10 cellular contexts compared by ENCODE assay signal in the genomic region with DNA sequence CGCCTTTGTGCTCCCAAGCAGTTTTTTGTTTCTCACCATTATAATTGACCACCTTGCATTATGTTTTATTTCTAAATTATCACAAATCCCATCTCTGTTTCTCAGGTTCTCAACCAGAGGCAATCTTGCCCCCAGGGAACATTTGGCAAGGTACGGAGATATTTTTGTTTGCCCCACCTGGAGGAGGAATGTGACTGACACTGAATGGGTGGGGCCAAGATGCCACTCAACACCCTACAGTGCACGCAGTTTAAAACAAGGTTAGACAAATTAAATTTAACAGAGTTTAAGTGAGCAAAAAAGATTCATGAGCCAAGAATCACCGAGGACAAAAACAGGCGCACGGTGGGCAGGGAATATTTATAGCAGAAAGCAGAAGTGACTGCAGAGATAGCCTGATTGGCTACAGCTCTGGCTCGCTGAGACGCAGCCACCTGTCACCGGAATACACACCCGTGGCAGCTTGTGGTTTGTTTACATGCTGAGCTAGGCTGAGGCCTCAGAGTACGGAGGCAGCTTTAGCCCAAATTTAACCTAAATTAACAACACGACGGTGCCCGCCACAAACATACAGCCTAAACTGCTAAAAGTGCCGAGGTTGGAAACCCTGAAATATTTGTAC.
DNase-seq lines count a peak whose midpoint lies in the region; ATAC-seq, FAIRE-seq and TF ChIP-seq lines count a peak whose summit lies in the region.
"Had no signal": no experiment of that assay in that cellular context is flagged by ENCODE, and none has a peak within 500 bp of the region (broad histone marks: within the 10 kb centered on the region; RNA-seq: fewer than 3 reads in every experiment).

No MANE protein-coding gene starts in this region.

- H3K27ac ChIP-seq in GM12878 (ENCODE audit: control insufficient read depth, insufficient read depth): no peak overlapping the region
- H3K27ac ChIP-seq: HL-60 had no signal

- no TSS peak for BruUV-seq in GM12878 (replicated peaks; lab: Mats Ljungman, UMichigan)

- H3K4me1 ChIP-seq in GM12878 (ENCODE audit: control insufficient read depth, insufficient read depth, low read length): no peaks in the 10 kb centered on the region

- intact Hi-C loops in GM12878 (cut with micrococcal nuclease; ENCODE audit: unreplicated experiment) (no loop called here), cardiac septum (cut with DNase I) (no loop called here)

- POLR2A ChIA-PET in GM12878 (lab: Charles Lee): no interaction called here

- in situ Hi-C loops in G401 (cut with HindIII; ENCODE audit: low sequenced_read_pairs): no loop called here
- in situ Hi-C loops in GM12878 (cut with MboI): no loop called here

- RAD21 ChIA-PET in GM12878 (lab: Charles Lee; ENCODE audit: unreplicated experiment): no interaction called here

- no peaks in the 10 kb centered on the region for H3K79me2 ChIP-seq in GM12878 (ENCODE audit: control insufficient read depth, insufficient read depth, low read length)

- H3K4me3 ChIP-seq in GM12878: no peak overlapping the region

- H2AFZ ChIP-seq in GM12878 (ENCODE audit: control insufficient read depth, low read depth, low read length): peak overlapping the region; percentile 61

- H3K36me3 ChIP-seq in GM12878 (ENCODE audit: control insufficient read depth in 2 of 2, insufficient read depth in 2 of 2, low read length in 1 of 2): no peaks in the 10 kb centered on the region

- 6% methylated on average over 15 of the region's 15 CpGs for WGBS in GM12878 (ENCODE audit: insufficient coverage, insufficient replicate concordance, low lambda C conversion rate, missing lambda C conversion rate)

- no peak for TF ChIP-seq CTCF in GM12878 (IDR thresholded peaks at IDR 0.05 in 2 of 3, conservative IDR thresholded peaks at IDR 0.05 in 1 of 3; ENCODE audit: control insufficient read depth in 2 of 3, extremely low read depth in 1 of 3, insufficient read depth in 1 of 3, low read depth in 3 of 3, low read length in 3 of 3)

- no peaks in the 10 kb centered on the region; a peak in 1 of 4 replicates for H3K27me3 ChIP-seq in GM12878 (replicated peaks in 1 of 2; ENCODE audit: control insufficient read depth in 2 of 2, insufficient read depth in 2 of 2, low read length in 1 of 2)

- no peak overlapping the region for H3K9ac ChIP-seq in GM12878 (ENCODE audit: control insufficient read depth, insufficient read depth, low read length)

- TF ChIP-seq EP300 in GM12878 (IDR thresholded peaks at IDR 0.05; ENCODE audit: borderline replicate concordance in 1 of 2, control insufficient read depth in 1 of 2, low read depth in 2 of 2, low read length in 2 of 2): no peak

- no peaks in the 10 kb centered on the region for H4K20me1 ChIP-seq in GM12878 (ENCODE audit: control insufficient read depth, insufficient read depth)

- ATAC-seq in GM21390 (IDR thresholded peaks at IDR 0.05; ENCODE audit: unreplicated experiment): peak; percentile 94
- ATAC-seq in HG03565 (IDR thresholded peaks at IDR 0.05; ENCODE audit: unreplicated experiment): peak; percentile 99
- ATAC-seq in GM12878: peak; percentile 85

- peak overlapping the region; percentile 35; the same call in 1 of the 2 replicates for H3K4me2 ChIP-seq in GM12878 (ENCODE audit: control insufficient read depth, insufficient read depth)

- CTCF ChIA-PET in GM12878 (lab: Yijun Ruan, JAX): no interaction called here

- no peaks in the 10 kb centered on the region; the same call in 2 of the 3 replicates for H3K9me3 ChIP-seq in GM12878 (replicated peaks; ENCODE audit: control insufficient read depth, insufficient read depth, low read length)

- peak; percentile 96 for DNase-seq in G401 (ENCODE audit: low spot score)
- peak; percentile 76 for DNase-seq in SW480 (ENCODE audit: low spot score)
- DNase-seq in GM12878 (ENCODE audit: low read depth, low spot score): no peak
- DNase-seq in stimulated activated CD8-positive, alpha-beta memory T cell treated with anti-CD3 and anti-CD28 coated beads, Interleukin-15, amount 100 ng/mL, for 24 hours (ENCODE audit: low read depth): peak; percentile 13
- no peak for DNase-seq in cardiac septum (ENCODE audit: low spot score)
- DNase-seq in HuH-7 (ENCODE audit: low spot score): no peak

- TF ChIP-seq POLR2A in GM12878 (IDR thresholded peaks at IDR 0.05; ENCODE audit: low read depth, low read length): no peak

- FAIRE-seq in GM12878 (lab: Jason Lieb, UNC): no peak
- FAIRE-seq: endometrium had no signal

- TF ChIP-seq RAD21 in GM12878 (IDR thresholded peaks at IDR 0.05; ENCODE audit: insufficient read depth, low read depth, low read length): no peak

- SMC1A ChIA-PET in GM12878 (lab: Charles Lee; ENCODE audit: uncharacterized antibody, unreplicated experiment): no interaction called here

TF ChIP-seq in GM12878, 131 proteins besides CTCF, POLR2A, EP300 and RAD21:
- TF ChIP-seq, protein P1, sequence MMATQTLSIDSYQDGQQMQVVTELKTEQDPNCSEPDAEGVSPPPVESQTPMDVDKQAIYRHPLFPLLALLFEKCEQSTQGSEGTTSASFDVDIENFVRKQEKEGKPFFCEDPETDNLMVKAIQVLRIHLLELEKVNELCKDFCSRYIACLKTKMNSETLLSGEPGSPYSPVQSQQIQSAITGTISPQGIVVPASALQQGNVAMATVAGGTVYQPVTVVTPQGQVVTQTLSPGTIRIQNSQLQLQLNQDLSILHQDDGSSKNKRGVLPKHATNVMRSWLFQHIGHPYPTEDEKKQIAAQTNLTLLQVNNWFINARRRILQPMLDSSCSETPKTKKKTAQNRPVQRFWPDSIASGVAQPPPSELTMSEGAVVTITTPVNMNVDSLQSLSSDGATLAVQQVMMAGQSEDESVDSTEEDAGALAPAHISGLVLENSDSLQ (IDR thresholded peaks at IDR 0.05): peak; percentile 73
- no peak for TF ChIP-seq HCFC1 (IDR thresholded peaks at IDR 0.05; ENCODE audit: low read length)
- peak; percentile 51 for TF ChIP-seq RUNX3 (IDR thresholded peaks at IDR 0.05; ENCODE audit: low read length)
- peak; percentile 26; the same call in 1 of the 2 replicates for TF ChIP-seq CREB1 (IDR thresholded peaks at IDR 0.05; ENCODE audit: low read depth)
- TF ChIP-seq EED (IDR thresholded peaks at IDR 0.05; ENCODE audit: low read depth): no peak
- TF ChIP-seq STAT3 (IDR thresholded peaks at IDR 0.05; ENCODE audit: low read depth, low read length): no peak
- 0 out of 2 replicates have a peak, but pooled peaks have one; percentile 21 for TF ChIP-seq TCF12 (IDR thresholded peaks at IDR 0.05; ENCODE audit: low read depth, low read length)
- no peak for TF ChIP-seq POLR2AphosphoS2 (IDR thresholded peaks at IDR 0.05; ENCODE audit: low read depth, low read length)
- peak; percentile 81 for TF ChIP-seq SPI1 (IDR thresholded peaks at IDR 0.05; ENCODE audit: borderline replicate concordance, insufficient read depth, low read depth, low read length)
- TF ChIP-seq CBX5 (IDR thresholded peaks at IDR 0.05; ENCODE audit: low read depth): no peak
- TF ChIP-seq BHLHE40 (IDR thresholded peaks at IDR 0.05; ENCODE audit: borderline replicate concordance in 1 of 2, low read depth in 2 of 2, low read length in 1 of 2): no peak

Comparison
In these comparisons a context has a peak if more than half of its experiments do, and no peak if none do; other contexts are left out.
1. DNase-seq: peak in G401 (single experiment), SW480 (single experiment) and stimulated activated CD8-positive, alpha-beta memory T cell treated with anti-CD3 and anti-CD28 coated beads, Interleukin-15, amount 100 ng/mL, for 24 hours (single experiment); none in GM12878 (single experiment), cardiac septum (single experiment) and HuH-7 (single experiment).
2. Peak in every context shown above with its lines, with median percentiles within 50 percentile points of each other: ATAC-seq.